Comparison of ENCODE assay signal across 18 cellular contexts in genomic region chr3:16319723-16320122, GRCh38. TPM values are rescaled to one million over a fixed set of nuclear protein-coding genes. Genes with fewer than 3 reads are reported as not detected.
A peak's percentile ranks its signal among the peaks of the same experiment; 100 is the strongest.
DNase-seq lines count a peak whose midpoint lies in the region; ATAC-seq, FAIRE-seq and TF ChIP-seq lines count a peak whose summit lies in the region.
"Had no signal": no experiment of that assay in that cellular context is flagged by ENCODE, and none has a peak within 500 bp of the region (broad histone marks: within the 10 kb centered on the region; RNA-seq: fewer than 3 reads in every experiment).

No MANE protein-coding gene starts in this region.

- no peak overlapping the region for H3K4me3 Mint-ChIP-seq in T-helper 1 cell treated with Interleukin-12 subunit alpha and Interleukin-12 subunit beta and Interleukin-4 antibody, amounts not matched to agents 30 μg/mL and 1 μg/mL, for 36 hours
- H3K4me3 Mint-ChIP-seq in activated T-helper 2 cell treated with anti-CD3 and anti-CD28 coated beads, Interferon-gamma antibody, Interleukin-2, Interleukin-4, amounts not matched to agents 10 μg/mL and 5 μg/mL and 100 μg/mL, durations not matched to agents 14 hours and 24 hours and 36 hours (ENCODE audit: low read depth), result no peak overlapping the region
- H3K4me3 Mint-ChIP-seq in natural killer cell treated with Interleukin-12 subunit alpha and Interleukin-12 subunit beta and Interleukin-15 and Interleukin-18, amount 100 ng/mL, for 72 hours, result no peak overlapping the region
- H3K4me3 Mint-ChIP-seq: H9 had no signal

- peaks cover 66% of the 10 kb centered on the region for H3K36me3 Mint-ChIP-seq in T-helper 1 cell treated with Interleukin-12 subunit alpha and Interleukin-12 subunit beta and Interleukin-4 antibody, amounts not matched to agents 30 μg/mL and 1 μg/mL, for 36 hours (ENCODE audit: low read depth)
- H3K36me3 Mint-ChIP-seq in activated T-helper 2 cell treated with anti-CD3 and anti-CD28 coated beads, Interferon-gamma antibody, Interleukin-2, Interleukin-4, amounts not matched to agents 10 μg/mL and 5 μg/mL and 100 μg/mL, durations not matched to agents 14 hours and 24 hours and 36 hours (ENCODE audit: low read depth), result peaks cover 85% of the 10 kb centered on the region
- H3K36me3 Mint-ChIP-seq in natural killer cell treated with Interleukin-12 subunit alpha and Interleukin-12 subunit beta and Interleukin-15 and Interleukin-18, amount 100 ng/mL, for 72 hours, result peaks cover 31% of the 10 kb centered on the region

- H3K27me3 ChIP-seq in tibial artery (no peaks in the 10 kb centered on the region), BE2C (no peaks in the 10 kb centered on the region)
- H3K27me3 ChIP-seq: Peyer's patch, thyroid gland had no signal

- intact Hi-C loops in activated T-helper 2 cell treated with anti-CD3 and anti-CD28 coated beads, Interferon-gamma antibody, Interleukin-2, Interleukin-4, amounts not matched to agents 10 μg/mL and 5 μg/mL and 100 μg/mL, durations not matched to agents 14 hours and 24 hours and 36 hours (cut with micrococcal nuclease), result loop anchor here (1.0 kb wide), 4 partner anchors 10 to 231 kb away; no protein-coding TSS in a partner anchor
- intact Hi-C loops in tibial artery (cut with DNase I; ENCODE audit: low total_unique reads), result no loop called here

- no peaks in the 10 kb centered on the region for H3K9me3 ChIP-seq in tibial artery
- no peaks in the 10 kb centered on the region for H3K9me3 ChIP-seq in BE2C
- H3K9me3 ChIP-seq: Peyer's patch, thyroid gland had no signal

- no peaks in the 10 kb centered on the region for H3K27me3 Mint-ChIP-seq in T-helper 1 cell treated with Interleukin-12 subunit alpha and Interleukin-12 subunit beta and Interleukin-4 antibody, amounts not matched to agents 30 μg/mL and 1 μg/mL, for 36 hours (ENCODE audit: low read depth)
- no peaks in the 10 kb centered on the region for H3K27me3 Mint-ChIP-seq in activated T-helper 2 cell treated with anti-CD3 and anti-CD28 coated beads, Interferon-gamma antibody, Interleukin-2, Interleukin-4, amounts not matched to agents 10 μg/mL and 5 μg/mL and 100 μg/mL, durations not matched to agents 14 hours and 24 hours and 36 hours (ENCODE audit: low read depth)
- no peaks in the 10 kb centered on the region for H3K27me3 Mint-ChIP-seq in natural killer cell treated with Interleukin-12 subunit alpha and Interleukin-12 subunit beta and Interleukin-15 and Interleukin-18, amount 100 ng/mL, for 72 hours

- TF ChIP-seq POLR2A in H54 (IDR thresholded peaks at IDR 0.05; ENCODE audit: low read depth, low read length), result no peak

- TF ChIP-seq CTCF in GM10248 (IDR thresholded peaks at IDR 0.05; ENCODE audit: control extremely low read depth, extremely low read depth, low read depth, missing control alignments), result no peak
- no peak for TF ChIP-seq CTCF in tibial artery (IDR thresholded peaks at IDR 0.05)
- no peak for TF ChIP-seq CTCF in BE2C (IDR thresholded peaks at IDR 0.05; ENCODE audit: low read depth, low read length)

- ATAC-seq in natural killer cell treated with Interleukin-12 subunit alpha and Interleukin-12 subunit beta and Interleukin-15 and Interleukin-18, amount 100 ng/mL, for 72 hours, result no peak

- H3K4me1 Mint-ChIP-seq in T-helper 1 cell treated with Interleukin-12 subunit alpha and Interleukin-12 subunit beta and Interleukin-4 antibody, amounts not matched to agents 30 μg/mL and 1 μg/mL, for 36 hours (ENCODE audit: low read depth), result peaks cover 62% of the 10 kb centered on the region
- peaks cover 48% of the 10 kb centered on the region for H3K4me1 Mint-ChIP-seq in activated T-helper 2 cell treated with anti-CD3 and anti-CD28 coated beads, Interferon-gamma antibody, Interleukin-2, Interleukin-4, amounts not matched to agents 10 μg/mL and 5 μg/mL and 100 μg/mL, durations not matched to agents 14 hours and 24 hours and 36 hours (ENCODE audit: low read depth)
- H3K4me1 Mint-ChIP-seq in natural killer cell treated with Interleukin-12 subunit alpha and Interleukin-12 subunit beta and Interleukin-15 and Interleukin-18, amount 100 ng/mL, for 72 hours (ENCODE audit: low read depth in 2 of 2), result peaks cover 45 to 47% of the 10 kb centered on the region in 2 donors

- H3K4me1 ChIP-seq in tibial artery (no peaks in the 10 kb centered on the region), BE2C (no peaks in the 10 kb centered on the region)

- H3K27ac ChIP-seq in tibial artery, result no peak overlapping the region
- H3K27ac ChIP-seq: C4-2B, SK-N-MC had no signal

- no peak for DNase-seq in T-helper 1 cell
- DNase-seq in GM10248 (ENCODE audit: extremely low spot score), result peak; percentile 6
- no peak for DNase-seq in activated T-helper 2 cell treated with anti-CD3 and anti-CD28 coated beads, Interferon-gamma antibody, Interleukin-2, Interleukin-4, amounts not matched to agents 10 μg/mL and 5 μg/mL and 100 μg/mL, durations not matched to agents 14 hours and 24 hours and 36 hours (ENCODE audit: low spot score)
- no peak for DNase-seq in natural killer cell treated with Interleukin-12 subunit alpha and Interleukin-12 subunit beta and Interleukin-15 and Interleukin-18, amount 100 ng/mL, for 72 hours (ENCODE audit: low spot score)
- no peak for DNase-seq in tibial artery
- DNase-seq in BE2C, result no peak
- DNase-seq in H54 (ENCODE audit: insufficient read length, low spot score), result no peak
- DNase-seq: islet precursor cell, mammary epithelial cell, NCI-H1105 treated with DMSO at 0.1 percent for 48 hours, NCI-H748 treated with DMSO at 0.1 percent for 48 hours had no signal

- H3K4me3 ChIP-seq in tibial artery (no peak overlapping the region), BE2C (ENCODE audit: low read depth, low read length) (no peak overlapping the region)
- H3K4me3 ChIP-seq: Peyer's patch, SK-N-MC, thyroid gland had no signal

- peaks cover 44 to 64% (median 64%) of the 10 kb centered on the region in 3 donors for H3K36me3 ChIP-seq in tibial artery
- H3K36me3 ChIP-seq in BE2C, result no peaks in the 10 kb centered on the region

- POLR2A ChIA-PET in GM10248 (lab: Yijun Ruan, JAX), result no interaction called here

- CTCF ChIA-PET in GM10248 (lab: Yijun Ruan, JAX), result interaction anchor here (1.1 to 4.4 kb wide), 14 partner anchors 8 to 234 kb away, joined by 3 to 16 read pairs (median 5); no protein-coding TSS in a partner anchor

- FAIRE-seq in H54 (lab: Jason Lieb, UNC), result no peak
- FAIRE-seq: A204.1 had no signal

- no peaks in the 10 kb centered on the region for H3K9me3 Mint-ChIP-seq in T-helper 1 cell treated with Interleukin-12 subunit alpha and Interleukin-12 subunit beta and Interleukin-4 antibody, amounts not matched to agents 30 μg/mL and 1 μg/mL, for 36 hours
- H3K9me3 Mint-ChIP-seq in activated T-helper 2 cell treated with anti-CD3 and anti-CD28 coated beads, Interferon-gamma antibody, Interleukin-2, Interleukin-4, amounts not matched to agents 10 μg/mL and 5 μg/mL and 100 μg/mL, durations not matched to agents 14 hours and 24 hours and 36 hours, result no peaks in the 10 kb centered on the region
- H3K9me3 Mint-ChIP-seq in natural killer cell treated with Interleukin-12 subunit alpha and Interleukin-12 subunit beta and Interleukin-15 and Interleukin-18, amount 100 ng/mL, for 72 hours, result no peaks in the 10 kb centered on the region
- H3K9me3 Mint-ChIP-seq: H9 had no signal

- peak overlapping the region; percentile 86 for H3K27ac Mint-ChIP-seq in T-helper 1 cell treated with Interleukin-12 subunit alpha and Interleukin-12 subunit beta and Interleukin-4 antibody, amounts not matched to agents 30 μg/mL and 1 μg/mL, for 36 hours
- H3K27ac Mint-ChIP-seq in activated T-helper 2 cell treated with anti-CD3 and anti-CD28 coated beads, Interferon-gamma antibody, Interleukin-2, Interleukin-4, amounts not matched to agents 10 μg/mL and 5 μg/mL and 100 μg/mL, durations not matched to agents 14 hours and 24 hours and 36 hours, result peak overlapping the region; percentile 67
- H3K27ac Mint-ChIP-seq in natural killer cell treated with Interleukin-12 subunit alpha and Interleukin-12 subunit beta and Interleukin-15 and Interleukin-18, amount 100 ng/mL, for 72 hours, result peak overlapping the region; percentile 68

RNA-seq across cellular contexts. Expression of gene OXNAD1, which starts 54.7 kb away (rescaled TPM):
- 18.7 and 20.5 TPM in 2 replicates for total RNA-seq in activated T-helper 2 cell treated with anti-CD3 and anti-CD28 coated beads, Interferon-gamma antibody, Interleukin-2, Interleukin-4, amounts not matched to agents 10 μg/mL and 5 μg/mL and 100 μg/mL, durations not matched to agents 14 hours and 24 hours and 36 hours
- 10 to 100 TPM; 16.0 to 31.4 TPM for total RNA-seq in natural killer cell treated with Interleukin-12 subunit alpha and Interleukin-12 subunit beta and Interleukin-15 and Interleukin-18, amount 100 ng/mL, for 72 hours
- 7.4 TPM for polyA plus RNA-seq in BE2C (2012; ENCODE audit: insufficient read depth, insufficient read length, low read depth)

RNA-seq across cellular contexts. Expression of gene DPH3, which starts 55.0 kb away (rescaled TPM):
- total RNA-seq in activated T-helper 2 cell treated with anti-CD3 and anti-CD28 coated beads, Interferon-gamma antibody, Interleukin-2, Interleukin-4, amounts not matched to agents 10 μg/mL and 5 μg/mL and 100 μg/mL, durations not matched to agents 14 hours and 24 hours and 36 hours, result 22.7 and 23.1 TPM in 2 replicates
- total RNA-seq in natural killer cell treated with Interleukin-12 subunit alpha and Interleukin-12 subunit beta and Interleukin-15 and Interleukin-18, amount 100 ng/mL, for 72 hours, result 10 to 100 TPM; 24.4 to 25.7 TPM
- polyA plus RNA-seq in BE2C (2012; ENCODE audit: insufficient read depth, insufficient read length, low read depth), result 21.5 TPM
